In the genomic region with DNA sequence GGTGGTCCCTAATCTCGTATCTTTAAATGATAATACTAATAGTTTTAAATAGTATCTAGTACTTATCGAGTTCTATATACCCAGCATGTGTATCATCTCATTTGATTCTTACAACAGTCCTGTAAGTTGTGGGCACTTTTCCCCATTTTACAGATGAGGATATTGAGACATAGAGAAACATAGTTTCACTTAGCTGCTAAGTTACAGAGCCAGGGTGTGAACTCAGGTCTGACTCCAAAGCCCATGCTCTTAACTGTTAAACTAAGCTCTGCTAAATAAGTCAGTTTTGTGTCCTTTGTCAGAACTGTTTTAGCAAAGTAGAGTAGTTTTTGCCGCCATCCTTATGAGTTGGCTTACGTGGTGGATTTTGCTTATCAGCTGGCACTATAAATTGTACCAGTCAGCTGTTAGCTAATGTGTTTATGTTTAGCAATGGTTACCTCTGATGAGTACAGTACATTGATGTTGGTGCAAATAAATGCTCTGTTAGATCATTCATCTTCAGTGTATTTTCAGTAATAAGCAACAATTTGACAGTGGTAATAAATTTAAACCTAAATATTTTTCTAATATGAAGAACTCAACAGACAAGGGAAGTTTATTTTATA, we compare ENCODE assay signal across 18 cellular contexts.
"Had no signal": no experiment of that assay in that cellular context is flagged by ENCODE, and none has a peak within 500 bp of the region (broad histone marks: within the 10 kb centered on the region; RNA-seq: fewer than 3 reads in every experiment).

No MANE protein-coding gene starts in this region.

- ATAC-seq: effector memory CD8-positive, alpha-beta T cell; left colon; naive thymus-derived CD8-positive, alpha-beta T cell; psoas muscle had no signal

- H3K4me1 ChIP-seq: psoas muscle, sigmoid colon, stomach, transverse colon had no signal

- H3K27me3 ChIP-seq: esophagus squamous epithelium, foreskin keratinocyte, hepatocyte, sigmoid colon, stomach, transverse colon had no signal

- H2AFZ ChIP-seq: hepatocyte had no signal

- H3K36me3 ChIP-seq: thoracic aorta, transverse colon had no signal

- H3K4me3 ChIP-seq: esophagus squamous epithelium, hepatocyte, psoas muscle, sigmoid colon, stomach, transverse colon had no signal

- H3K27ac ChIP-seq: esophagus squamous epithelium, foreskin keratinocyte, hepatocyte, psoas muscle, stomach, thoracic aorta, transverse colon had no signal

- H3K4me2 ChIP-seq: hepatocyte had no signal

- FAIRE-seq: colon, small intestine had no signal

- H3K79me2 ChIP-seq: hepatocyte had no signal

- DNase-seq: cerebellar nuclear complex; effector memory CD8-positive, alpha-beta T cell; esophagus squamous epithelium; left colon; naive thymus-derived CD8-positive, alpha-beta T cell; psoas muscle; retina; sigmoid colon; small intestine; stimulated activated CD4-positive, alpha-beta T cell treated with anti-CD3 and anti-CD28 coated beads, Interleukin-12 subunit alpha, Interleukin-12 subunit beta, amount 100 ng/mL, for 4 hours; stimulated activated naive CD4-positive, alpha-beta T cell; stomach; substantia nigra; transverse colon had no signal

- H3K9me3 ChIP-seq: esophagus squamous epithelium, psoas muscle, sigmoid colon, stomach, thoracic aorta, transverse colon had no signal
